Comparison of ENCODE assay signal across 26 cellular contexts in the genomic region with DNA sequence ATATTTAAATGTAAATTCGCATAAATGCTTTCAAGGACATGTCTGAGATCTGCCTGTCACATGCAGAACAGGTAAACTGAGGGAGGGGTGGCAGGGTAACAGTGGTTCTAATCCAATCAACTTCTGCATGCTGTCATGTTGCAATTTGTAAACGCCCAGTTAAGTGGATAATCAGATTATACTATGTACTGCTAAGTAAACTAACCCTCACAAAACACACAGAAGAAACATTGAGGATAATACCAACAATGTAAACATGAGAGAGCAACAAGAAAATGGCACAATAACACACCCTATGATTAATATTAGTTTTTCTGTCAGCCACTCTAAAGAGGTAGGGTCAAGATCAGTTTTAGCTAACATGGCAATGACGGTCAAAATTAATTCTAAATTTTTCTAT.
"Had no signal": no experiment of that assay in that cellular context is flagged by ENCODE, and none has a peak within 500 bp of the region (broad histone marks: within the 10 kb centered on the region; RNA-seq: fewer than 3 reads in every experiment).

No MANE protein-coding gene starts in this region.

- H3K36me3 Mint-ChIP-seq: stimulated activated memory B cell treated with anti-CD40 and anti-IgM and Interleukin-4, amounts not matched to agents 10 μg/mL and 1 μg/mL and 100 μg/mL, for 72 hours had no signal

- H3K27me3 Mint-ChIP-seq: natural killer cell treated with Interleukin-12 subunit alpha and Interleukin-12 subunit beta and Interleukin-15 and Interleukin-18, amount 100 ng/mL, for 72 hours; stimulated activated memory B cell treated with anti-CD40 and anti-IgM and Interleukin-4, amounts not matched to agents 10 μg/mL and 1 μg/mL and 100 μg/mL, for 72 hours; stimulated activated naive CD8-positive, alpha-beta T cell treated with anti-CD3 and anti-CD28 coated beads, Interleukin-15, amount 100 ng/mL, for 72 hours had no signal

- H3K27me3 ChIP-seq: colonic mucosa, esophagus squamous epithelium, gastroesophageal sphincter, left lung, neural progenitor cell, spleen, transverse colon had no signal

- H3K9me3 ChIP-seq: colonic mucosa, esophagus squamous epithelium, gastroesophageal sphincter, left lung, psoas muscle, spleen, thoracic aorta, transverse colon had no signal

- H3K4me1 Mint-ChIP-seq: stimulated activated memory B cell treated with anti-CD40 and anti-IgM and Interleukin-4, amounts not matched to agents 10 μg/mL and 1 μg/mL and 100 μg/mL, for 72 hours; stimulated activated naive CD8-positive, alpha-beta T cell treated with anti-CD3 and anti-CD28 coated beads, Interleukin-15, amount 100 ng/mL, for 72 hours had no signal

- H3K27ac ChIP-seq: colonic mucosa, esophagus squamous epithelium, gastroesophageal sphincter, left lung, neural progenitor cell, parathyroid adenoma, psoas muscle, spleen, thoracic aorta, transverse colon had no signal

- H3K4me3 ChIP-seq: colonic mucosa, esophagus squamous epithelium, gastroesophageal sphincter, left lung, lung, neural progenitor cell, psoas muscle, spleen, thoracic aorta, transverse colon had no signal

- H3K4me3 Mint-ChIP-seq: immature natural killer cell; natural killer cell treated with Interleukin-12 subunit alpha and Interleukin-12 subunit beta and Interleukin-15 and Interleukin-18, amount 100 ng/mL, for 72 hours; neural progenitor cell; stimulated activated memory B cell treated with anti-CD40 and anti-IgM and Interleukin-4, amounts not matched to agents 10 μg/mL and 1 μg/mL and 100 μg/mL, for 72 hours; stimulated activated naive CD8-positive, alpha-beta T cell treated with anti-CD3 and anti-CD28 coated beads, Interleukin-15, amount 100 ng/mL, for 72 hours had no signal

- H3K9me3 Mint-ChIP-seq: immature natural killer cell; natural killer cell treated with Interleukin-12 subunit alpha and Interleukin-12 subunit beta and Interleukin-15 and Interleukin-18, amount 100 ng/mL, for 72 hours; neural progenitor cell; stimulated activated memory B cell treated with anti-CD40 and anti-IgM and Interleukin-4, amounts not matched to agents 10 μg/mL and 1 μg/mL and 100 μg/mL, for 72 hours; stimulated activated naive CD8-positive, alpha-beta T cell treated with anti-CD3 and anti-CD28 coated beads, Interleukin-15, amount 100 ng/mL, for 72 hours had no signal

- H3K4me1 ChIP-seq: colonic mucosa, esophagus squamous epithelium, gastroesophageal sphincter, left lung, neural progenitor cell, parathyroid adenoma, psoas muscle, spleen had no signal

- ATAC-seq: gastroesophageal sphincter; left lung; natural killer cell treated with Interleukin-12 subunit alpha and Interleukin-12 subunit beta and Interleukin-15 and Interleukin-18, amount 100 ng/mL, for 72 hours; sciatic nerve; stimulated activated memory B cell treated with anti-CD40 and anti-IgM and Interleukin-4, amounts not matched to agents 10 μg/mL and 1 μg/mL and 100 μg/mL, for 72 hours; stimulated activated naive CD8-positive, alpha-beta T cell treated with anti-CD3 and anti-CD28 coated beads, Interleukin-15, amount 100 ng/mL, for 72 hours had no signal

- H3K27ac Mint-ChIP-seq: immature natural killer cell; natural killer cell treated with Interleukin-12 subunit alpha and Interleukin-12 subunit beta and Interleukin-15 and Interleukin-18, amount 100 ng/mL, for 72 hours; neural progenitor cell; stimulated activated memory B cell treated with anti-CD40 and anti-IgM and Interleukin-4, amounts not matched to agents 10 μg/mL and 1 μg/mL and 100 μg/mL, for 72 hours; stimulated activated naive CD8-positive, alpha-beta T cell treated with anti-CD3 and anti-CD28 coated beads, Interleukin-15, amount 100 ng/mL, for 72 hours had no signal

- H3K36me3 ChIP-seq: colonic mucosa, gastroesophageal sphincter, left lung, neural progenitor cell, spleen, thoracic aorta, transverse colon had no signal

- DNase-seq: colonic mucosa; dermis blood vessel endothelial cell; esophagus squamous epithelium; foreskin fibroblast; immature natural killer cell; mesenchymal stem cell; midbrain; nucleus accumbens; psoas muscle; retina; spleen; stimulated activated CD4-positive, alpha-beta T cell treated with anti-CD3 and anti-CD28 coated beads, Interleukin-15, amount 100 ng/mL, for 24 hours; stimulated activated CD4-positive, alpha-beta T cell treated with anti-CD3 and anti-CD28 coated beads, Interleukin-1b, Interleukin-23, amount 100 ng/mL, for 48 hours; stimulated activated CD4-positive, alpha-beta T cell treated with anti-CD3 and anti-CD28 coated beads, Interleukin-4, amount 100 ng/mL, for 24 hours; stimulated activated naive CD8-positive, alpha-beta T cell treated with anti-CD3 and anti-CD28 coated beads, Interleukin-15, amount 100 ng/mL, for 72 hours; transverse colon had no signal

- FAIRE-seq: keratinocyte had no signal
